ENCODE assay signal across 12 cellular contexts in the genomic region with DNA sequence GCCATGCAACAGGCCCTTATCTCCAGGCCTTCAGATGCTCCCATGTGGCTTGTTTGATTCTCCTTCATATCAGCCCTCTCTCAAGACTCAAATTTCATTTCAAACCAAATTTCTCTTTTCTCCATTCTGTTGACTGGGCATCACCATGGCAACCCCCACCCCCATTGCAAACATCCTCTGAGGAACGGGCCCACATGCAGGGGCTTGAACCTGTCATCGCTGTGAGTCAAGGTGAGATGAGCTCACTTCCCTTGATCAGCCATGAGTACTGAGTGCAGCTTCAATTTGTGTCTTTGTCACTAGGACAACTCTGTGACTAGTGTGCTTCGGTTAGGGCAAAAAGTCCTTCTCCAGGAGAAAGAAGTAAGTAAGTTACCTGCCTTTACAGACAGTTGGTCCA. TPM values are rescaled to one million over a fixed set of nuclear protein-coding genes. Genes with fewer than 3 reads are reported as not detected.
DNase-seq lines count a peak whose midpoint lies in the region; ATAC-seq lines count a peak whose summit lies in the region.
"Had no signal": no experiment of that assay in that cellular context is flagged by ENCODE, and none has a peak within 500 bp of the region (broad histone marks: within the 10 kb centered on the region; RNA-seq: fewer than 3 reads in every experiment).

No MANE protein-coding gene starts in this region.

- H3K27ac ChIP-seq in aorta (ENCODE audit: low read depth in 1 of 2, low read length in 2 of 2) = no peak overlapping the region

- DNase-seq in activated CD4-positive, alpha-beta memory T cell treated with anti-CD3 and anti-CD28 coated beads for 36 hours = peak; percentile 72
- no peak for DNase-seq in activated CD4-positive, alpha-beta memory T cell treated with anti-CD3 and anti-CD28 coated beads, Interleukin-2, amount 10 ng/mL, durations not matched to agents 7 days and 5 days
- DNase-seq in activated T-cell treated with anti-CD3 and anti-CD28 coated beads for 4 hours (peak; percentile 41), islet precursor cell (peak; percentile 33), LoVo (ENCODE audit: low spot score) (no peak), aorta (no peak), epidermal melanocyte (ENCODE audit: insufficient read length, low spot score) (no peak)
- DNase-seq: ACHN, MV-4-11 had no signal

- H3K4me3 Mint-ChIP-seq in activated CD4-positive, alpha-beta memory T cell treated with anti-CD3 and anti-CD28 coated beads for 36 hours = no peak overlapping the region
- no peak overlapping the region for H3K4me3 Mint-ChIP-seq in activated CD4-positive, alpha-beta memory T cell treated with anti-CD3 and anti-CD28 coated beads, Interleukin-2, amount 10 ng/mL, durations not matched to agents 7 days and 5 days
- peak overlapping the region; percentile 11 for H3K4me3 Mint-ChIP-seq in stimulated activated naive CD8-positive, alpha-beta T cell treated with anti-CD3 and anti-CD28 coated beads, Interleukin-15, Interleukin-2, amounts not matched to agents 100 ng/mL and 50 ng/mL, for 24 hours

- no peak overlapping the region for H3K4me3 ChIP-seq in aorta (ENCODE audit: low read length in 2 of 2)

- no peaks in the 10 kb centered on the region for H3K9me3 Mint-ChIP-seq in activated CD4-positive, alpha-beta memory T cell treated with anti-CD3 and anti-CD28 coated beads for 36 hours
- H3K9me3 Mint-ChIP-seq in activated CD4-positive, alpha-beta memory T cell treated with anti-CD3 and anti-CD28 coated beads, Interleukin-2, amount 10 ng/mL, durations not matched to agents 7 days and 5 days = no peaks in the 10 kb centered on the region
- no peaks in the 10 kb centered on the region for H3K9me3 Mint-ChIP-seq in stimulated activated naive CD8-positive, alpha-beta T cell treated with anti-CD3 and anti-CD28 coated beads, Interleukin-15, Interleukin-2, amounts not matched to agents 100 ng/mL and 50 ng/mL, for 24 hours

- 87 to 90% methylated on average over 3 of the region's 3 CpGs for WGBS in aorta, 2 donors

- no peaks in the 10 kb centered on the region for H3K27me3 ChIP-seq in aorta (ENCODE audit: control insufficient read depth in 1 of 2, insufficient read depth in 2 of 2, low read length in 1 of 2)

- no peaks in the 10 kb centered on the region for H3K36me3 ChIP-seq in aorta (ENCODE audit: control insufficient read depth in 1 of 2, insufficient read depth in 2 of 2, low read length in 1 of 2)

- peaks cover 37% of the 10 kb centered on the region for H3K4me1 Mint-ChIP-seq in activated CD4-positive, alpha-beta memory T cell treated with anti-CD3 and anti-CD28 coated beads for 36 hours (ENCODE audit: low read depth)
- peaks cover 37% of the 10 kb centered on the region for H3K4me1 Mint-ChIP-seq in activated CD4-positive, alpha-beta memory T cell treated with anti-CD3 and anti-CD28 coated beads, Interleukin-2, amount 10 ng/mL, durations not matched to agents 7 days and 5 days
- H3K4me1 Mint-ChIP-seq in stimulated activated naive CD8-positive, alpha-beta T cell treated with anti-CD3 and anti-CD28 coated beads, Interleukin-15, Interleukin-2, amounts not matched to agents 100 ng/mL and 50 ng/mL, for 24 hours (ENCODE audit: low read depth) = peaks cover 25% of the 10 kb centered on the region

- H3K9me3 ChIP-seq in aorta (ENCODE audit: control insufficient read depth, low read length) = no peaks in the 10 kb centered on the region

- peaks cover 3% of the 10 kb centered on the region for H3K27me3 Mint-ChIP-seq in activated CD4-positive, alpha-beta memory T cell treated with anti-CD3 and anti-CD28 coated beads for 36 hours
- peaks cover 7% of the 10 kb centered on the region for H3K27me3 Mint-ChIP-seq in activated CD4-positive, alpha-beta memory T cell treated with anti-CD3 and anti-CD28 coated beads, Interleukin-2, amount 10 ng/mL, durations not matched to agents 7 days and 5 days
- peaks cover 7% of the 10 kb centered on the region for H3K27me3 Mint-ChIP-seq in stimulated activated naive CD8-positive, alpha-beta T cell treated with anti-CD3 and anti-CD28 coated beads, Interleukin-15, Interleukin-2, amounts not matched to agents 100 ng/mL and 50 ng/mL, for 24 hours

- POLR2A ChIA-PET in activated CD4-positive, alpha-beta memory T cell treated with anti-CD3 and anti-CD28 coated beads for 36 hours (lab: Charles Lee) = no interaction called here
- POLR2A ChIA-PET in activated CD4-positive, alpha-beta memory T cell treated with anti-CD3 and anti-CD28 coated beads, Interleukin-2, amount 10 ng/mL, durations not matched to agents 7 days and 5 days (lab: Charles Lee) = interaction anchor here (1.6 to 2.2 kb wide), 2 partner anchors 17 to 18 kb away, joined by 4 to 6 read pairs; no protein-coding TSS in a partner anchor

- H3K27ac Mint-ChIP-seq in activated CD4-positive, alpha-beta memory T cell treated with anti-CD3 and anti-CD28 coated beads for 36 hours = peak overlapping the region; percentile 49
- no peak overlapping the region for H3K27ac Mint-ChIP-seq in activated CD4-positive, alpha-beta memory T cell treated with anti-CD3 and anti-CD28 coated beads, Interleukin-2, amount 10 ng/mL, durations not matched to agents 7 days and 5 days
- H3K27ac Mint-ChIP-seq in stimulated activated naive CD8-positive, alpha-beta T cell treated with anti-CD3 and anti-CD28 coated beads, Interleukin-15, Interleukin-2, amounts not matched to agents 100 ng/mL and 50 ng/mL, for 24 hours = peak overlapping the region; percentile 67

- intact Hi-C loops in activated CD4-positive, alpha-beta memory T cell treated with anti-CD3 and anti-CD28 coated beads for 36 hours (cut with micrococcal nuclease) = loop anchor here (5.0 kb wide), 1 partner anchor 124 kb away; no protein-coding TSS in a partner anchor
- intact Hi-C loops in aorta (cut with DNase I) = no loop called here

- ATAC-seq in aorta (ENCODE audit: low FRiP score) = no peak

- CTCF ChIA-PET in activated CD4-positive, alpha-beta memory T cell treated with anti-CD3 and anti-CD28 coated beads for 36 hours (lab: Charles Lee) = interaction anchor here (1.7 kb wide), 1 partner anchor 56 kb away, joined by 6 read pairs; no protein-coding TSS in a partner anchor
- CTCF ChIA-PET in activated CD4-positive, alpha-beta memory T cell treated with anti-CD3 and anti-CD28 coated beads, Interleukin-2, amount 10 ng/mL, durations not matched to agents 7 days and 5 days (lab: Charles Lee) = interaction anchor here (1.0 to 1.1 kb wide), 2 partner anchors 17 to 752 kb away, joined by 3 read pairs; no protein-coding TSS in a partner anchor

- H3K4me1 ChIP-seq in aorta (ENCODE audit: control insufficient read depth in 1 of 2, insufficient read depth in 2 of 2, low read length in 2 of 2) = no peaks in the 10 kb centered on the region

- H3K36me3 Mint-ChIP-seq in activated CD4-positive, alpha-beta memory T cell treated with anti-CD3 and anti-CD28 coated beads for 36 hours = no peaks in the 10 kb centered on the region
- H3K36me3 Mint-ChIP-seq in activated CD4-positive, alpha-beta memory T cell treated with anti-CD3 and anti-CD28 coated beads, Interleukin-2, amount 10 ng/mL, durations not matched to agents 7 days and 5 days (ENCODE audit: low read depth) = peaks cover 4% of the 10 kb centered on the region
- H3K36me3 Mint-ChIP-seq in stimulated activated naive CD8-positive, alpha-beta T cell treated with anti-CD3 and anti-CD28 coated beads, Interleukin-15, Interleukin-2, amounts not matched to agents 100 ng/mL and 50 ng/mL, for 24 hours (ENCODE audit: low read depth) = no peaks in the 10 kb centered on the region

RNA-seq across cellular contexts. Expression of a gene that starts 41.8 kb away (rescaled TPM):
- total RNA-seq in activated CD4-positive, alpha-beta memory T cell treated with anti-CD3 and anti-CD28 coated beads for 36 hours = not detected
- not detected for total RNA-seq in activated CD4-positive, alpha-beta memory T cell treated with anti-CD3 and anti-CD28 coated beads, Interleukin-2, amount 10 ng/mL, durations not matched to agents 7 days and 5 days
- not detected for total RNA-seq in aorta
- polyA plus RNA-seq in aorta = under 1 TPM; 0.10 to 0.13 TPM
- total RNA-seq: H1, osteocyte had no signal
- polyA plus RNA-seq: H1 had no signal

Comparison
In these comparisons a context has a peak if more than half of its experiments do, and no peak if none do; other contexts are left out.
1. DNase-seq: peak in activated CD4-positive, alpha-beta memory T cell treated with anti-CD3 and anti-CD28 coated beads for 36 hours (single experiment), activated T-cell treated with anti-CD3 and anti-CD28 coated beads for 4 hours (single experiment) and islet precursor cell (single experiment); none in activated CD4-positive, alpha-beta memory T cell treated with anti-CD3 and anti-CD28 coated beads, Interleukin-2, amount 10 ng/mL, durations not matched to agents 7 days and 5 days (single experiment), LoVo (single experiment), aorta (0 of 2) and epidermal melanocyte (single experiment).